In genomic region chr15:68335251-68335650, GRCh38 we compare ENCODE assay signal across 11 cellular contexts. TPM values are rescaled to one million over a fixed set of nuclear protein-coding genes. Genes with fewer than 3 reads are reported as not detected.
DNase-seq lines count a peak whose midpoint lies in the region; ATAC-seq, FAIRE-seq and TF ChIP-seq lines count a peak whose summit lies in the region.
"Had no signal": no experiment of that assay in that cellular context is flagged by ENCODE, and none has a peak within 500 bp of the region (broad histone marks: within the 10 kb centered on the region; RNA-seq: fewer than 3 reads in every experiment).

No MANE protein-coding gene starts in this region.

- ATAC-seq in left ventricle myocardium superior = peak; percentile 68

- no peak overlapping the region for H3K9ac ChIP-seq in mesendoderm (ENCODE audit: low read length)

- H3K27ac ChIP-seq in adrenal gland (peak overlapping the region in 4 of 5 donors; percentile 33 to 84 (median 68)), mesendoderm (ENCODE audit: low read depth, low read length) (no peak overlapping the region)
- H3K27ac ChIP-seq: HL-60, WERI-Rb-1 had no signal

- H3K27me3 ChIP-seq in adrenal gland = no peaks in the 10 kb centered on the region
- H3K27me3 ChIP-seq in mesendoderm (ENCODE audit: insufficient read depth, low read length, poor library complexity) = no peaks in the 10 kb centered on the region

- H2BK120ac ChIP-seq in mesendoderm (ENCODE audit: low read depth, low read length) = no peak overlapping the region

- no peaks in the 10 kb centered on the region for H3K79me2 ChIP-seq in mesendoderm (ENCODE audit: control insufficient read depth, insufficient read depth, low read length)

- no peak overlapping the region for H3K18ac ChIP-seq in mesendoderm (ENCODE audit: low read length)

- H2BK15ac ChIP-seq in mesendoderm (replicated peaks; ENCODE audit: low read depth) = no peak overlapping the region

- no peaks in the 10 kb centered on the region for H3K9me3 ChIP-seq in adrenal gland (replicated peaks in 1 of 3)

- DNase-seq in LHCN-M2 (ENCODE audit: low read depth) (peak; percentile 93), adrenal gland (peak; percentile 72 to 86 (median 81)), left ventricle myocardium superior (peak; percentile 51), urothelium cell line (ENCODE audit: low spot score) (peak; percentile 50), mesendoderm (no peak)
- DNase-seq in activated effector memory CD4-positive, alpha-beta T cell treated with anti-CD3 and anti-CD28 coated beads, Interleukin-2, amount 50 U/mL, for 16 hours = no peak
- DNase-seq in activated CD4-positive, alpha-beta T cell treated with anti-CD3 and anti-CD28 coated beads for 1 hour = no peak
- DNase-seq: retina; stimulated activated naive CD4-positive, alpha-beta T cell treated with Interleukin-2 at 50 U/mL for 16 hours; WERI-Rb-1 had no signal

- H3K23ac ChIP-seq in mesendoderm (ENCODE audit: low read length) = no peak overlapping the region

- no peak overlapping the region for H2BK5ac ChIP-seq in mesendoderm (ENCODE audit: low read length)

- H3K36me3 ChIP-seq in adrenal gland (replicated peaks in 1 of 2) (no peaks in the 10 kb centered on the region), mesendoderm (ENCODE audit: control insufficient read depth, insufficient read depth, low read length) (no peaks in the 10 kb centered on the region)
- H3K36me3 ChIP-seq: WERI-Rb-1 had no signal

- H4K5ac ChIP-seq in mesendoderm (ENCODE audit: low read length) = no peak overlapping the region

- no peak overlapping the region for H3K4ac ChIP-seq in mesendoderm (ENCODE audit: low read depth, low read length)

- intact Hi-C loops in adrenal gland (cut with DNase I) (no loop called here), left ventricle myocardium superior (cut with micrococcal nuclease) (no loop called here)

- no peak overlapping the region for H3K56ac ChIP-seq in mesendoderm (ENCODE audit: low read length)

- H3K4me2 ChIP-seq in mesendoderm (ENCODE audit: low read length) = no peak overlapping the region

- H3K79me1 ChIP-seq in mesendoderm (ENCODE audit: low read length) = no peaks in the 10 kb centered on the region

- no peak overlapping the region for H4K8ac ChIP-seq in mesendoderm (ENCODE audit: low read depth, low read length)

- TF ChIP-seq POLR2A in adrenal gland (IDR thresholded peaks at IDR 0.05) = no peak

- H3K4me1 ChIP-seq in adrenal gland (replicated peaks in 1 of 2) (peaks cover 26 to 36% of the 10 kb centered on the region in 2 donors), mesendoderm (ENCODE audit: control insufficient read depth, low read depth, low read length) (peaks cover 2% of the 10 kb centered on the region)

- 73 to 100% (median 97%) methylated on average over 1 of the region's 1 CpG for WGBS in adrenal gland, 4 donors
- WGBS in mesendoderm (ENCODE audit: extremely low coverage, insufficient coverage, low lambda C conversion rate) = no CpG with 5 or more reads among the region's 1 CpG

- FAIRE-seq in urothelium cell line (lab: Jason Lieb, UNC) = peak; percentile 58

- no peak overlapping the region for H2AK5ac ChIP-seq in mesendoderm (ENCODE audit: low read length)

- TF ChIP-seq CTCF in adrenal gland (IDR thresholded peaks at IDR 0.05) = no peak

- no peak overlapping the region for H3K4me3 ChIP-seq in adrenal gland
- H3K4me3 ChIP-seq in mesendoderm (ENCODE audit: low read length) = no peak overlapping the region

RNA-seq across cellular contexts. Expression of gene FEM1B, which starts 57.7 kb away (rescaled TPM):
- total RNA-seq in LHCN-M2 (2014; rRNA removed) (28.0 and 32.2 TPM in 2 replicates), adrenal gland (10 to 100 TPM; 25.2 to 57.7 (median 43.8) TPM), left ventricle myocardium superior (45.1 TPM)
- 8.9 TPM for polyA plus RNA-seq in LHCN-M2 (2012)
- 10 to 100 TPM in 1 of 3 donors, 1 to 10 TPM in 2; 7.0 to 35.7 (median 9.3) TPM for polyA plus RNA-seq in adrenal gland
- 27.9 TPM for polyA plus RNA-seq in mesendoderm (2013, experiment 1 of 2)
- polyA plus RNA-seq in mesendoderm (2013, experiment 2 of 2) = 27.5 TPM

Comparison
In these comparisons a context has a peak if more than half of its experiments do, and no peak if none do; other contexts are left out.
1. DNase-seq: peak in LHCN-M2 (single experiment), adrenal gland (7 of 7), left ventricle myocardium superior (single experiment) and urothelium cell line (single experiment); none in activated effector memory CD4-positive, alpha-beta T cell treated with anti-CD3 and anti-CD28 coated beads, Interleukin-2, amount 50 U/mL, for 16 hours (single experiment), mesendoderm (single experiment) and activated CD4-positive, alpha-beta T cell treated with anti-CD3 and anti-CD28 coated beads for 1 hour (single experiment).